ENCODE assay signal across 8 cellular contexts in genomic region chr3:9902372-9903237, GRCh38. TPM values are rescaled to one million over a fixed set of nuclear protein-coding genes. Genes with fewer than 3 reads are reported as not detected.
DNase-seq lines count a peak whose midpoint lies in the region; ATAC-seq and TF ChIP-seq lines count a peak whose summit lies in the region.

Gene IL17RE, plus strand, starts transcription at chr3:9902848. Its CDS starts 85 bp downstream, at chr3:9902933.

- H4K20me1 ChIP-seq in fibroblast of lung (ENCODE audit: control insufficient read depth, extremely low read depth, insufficient read depth, low read length), result no peaks in the 10 kb centered on the region

- peak within 1 kb of the TSS; percentile 74 for H3K27ac ChIP-seq in fibroblast of lung (ENCODE audit: insufficient read depth, low read length)

- peak within 1 kb of the TSS; percentile 71 for H2AFZ ChIP-seq in fibroblast of lung (ENCODE audit: low read length)

- H3K9ac ChIP-seq in fibroblast of lung (ENCODE audit: insufficient read depth, low read length), result no peak within 1 kb of the TSS

- no peak for TF ChIP-seq CTCF in fibroblast of lung (conservative IDR thresholded peaks at IDR 0.05 in 1 of 2, IDR thresholded peaks at IDR 0.05 in 1 of 2; ENCODE audit: low read depth in 1 of 2, low read length in 2 of 2)

- H3K36me3 ChIP-seq in fibroblast of lung (ENCODE audit: control insufficient read depth, insufficient read depth, low read length), result no peaks in the 10 kb centered on the region

- H3K4me3 ChIP-seq in fibroblast of lung (replicated peaks in 1 of 4; ENCODE audit: control extremely low read depth in 1 of 4, insufficient read depth in 1 of 4, low read depth in 3 of 4, low read length in 4 of 4), result peak within 1 kb of the TSS; percentile 5 to 40 (median 18)

- H3K27me3 ChIP-seq in fibroblast of lung (ENCODE audit: control insufficient read depth, insufficient read depth, low read length), result no peaks in the 10 kb centered on the region

- in situ Hi-C loops in G401 (cut with HindIII; ENCODE audit: low sequenced_read_pairs), result no loop called here

- ATAC-seq in SK-N-SH treated with all-trans-retinoic acid at 6 μM for 48 hours (peak; percentile 46), HG03571 (IDR thresholded peaks at IDR 0.05; ENCODE audit: unreplicated experiment) (no peak), GM18858 (IDR thresholded peaks at IDR 0.05; ENCODE audit: unreplicated experiment) (no peak)

- H3K4me1 ChIP-seq in fibroblast of lung (ENCODE audit: control insufficient read depth, extremely low read depth, insufficient read depth, low read length), result peaks cover 12% of the 10 kb centered on the region

- peak; percentile 60 for DNase-seq in G401 (ENCODE audit: low spot score)
- DNase-seq in fibroblast of lung (ENCODE audit: low read depth in 2 of 2), result no peak
- peak; percentile 37 for DNase-seq in putamen (ENCODE audit: low spot score)
- DNase-seq in NCI-H2081 treated with DMSO at 0.1 percent for 48 hours (lab: John Stamatoyannopoulos, UW), result no peak
- DNase-seq in stimulated activated CD4-positive, alpha-beta T cell treated with anti-CD3 and anti-CD28 coated beads, Interleukin-15, amount 100 ng/mL, for 24 hours, result no peak

- H3K79me2 ChIP-seq in fibroblast of lung (ENCODE audit: control insufficient read depth, insufficient read depth, low read length), result no peaks in the 10 kb centered on the region

- peak within 1 kb of the TSS; percentile 85 for H3K4me2 ChIP-seq in fibroblast of lung (ENCODE audit: extremely low read depth, insufficient read depth, low read length)

- H3K9me3 ChIP-seq in fibroblast of lung (ENCODE audit: control insufficient read depth, insufficient read depth, low read depth, low read length), result no peaks in the 10 kb centered on the region

TF ChIP-seq in SK-N-SH treated with all-trans-retinoic acid at 6 μM for 48 hours, 23 proteins besides CTCF, POLR2A, EP300 and RAD21:
- TF ChIP-seq ZNF565 (CRISPR knock-in tag; conservative IDR thresholded peaks at IDR 0.05; ENCODE audit: low read depth), result no peak

RNA-seq across cellular contexts. Expression of gene IL17RE, which starts in this region (rescaled TPM):
- total RNA-seq in G401 (2014; rRNA removed; shearing (Covaris generic)), result 3.6 and 5.3 TPM in 2 replicates
- 0.26 and 0.99 TPM in 2 replicates for total RNA-seq in fibroblast of lung
- 1.9 and 2.6 TPM in 2 replicates for polyA plus RNA-seq in fibroblast of lung
- 2.0 and 3.1 TPM in 2 replicates for polyA plus RNA-seq in fibroblast of lung (2012)
- polyA minus RNA-seq in fibroblast of lung (ENCODE audit: low replicate concordance), result 7.4 and 11.1 TPM in 2 replicates

Comparison
In these comparisons a context has a peak if more than half of its experiments do, and no peak if none do; other contexts are left out.
1. DNase-seq: peak in G401 (single experiment) and putamen (single experiment); none in fibroblast of lung (0 of 2), NCI-H2081 treated with DMSO at 0.1 percent for 48 hours (single experiment) and stimulated activated CD4-positive, alpha-beta T cell treated with anti-CD3 and anti-CD28 coated beads, Interleukin-15, amount 100 ng/mL, for 24 hours (single experiment).